In genomic region chr4:184364100-184364921, GRCh38 we compare ENCODE assay signal across 12 cellular contexts.
DNase-seq lines count a peak whose midpoint lies in the region; ATAC-seq and FAIRE-seq lines count a peak whose summit lies in the region.
"Had no signal": no experiment of that assay in that cellular context is flagged by ENCODE, and none has a peak within 500 bp of the region (broad histone marks: within the 10 kb centered on the region; RNA-seq: fewer than 3 reads in every experiment).

No MANE protein-coding gene starts in this region.

- DNase-seq in GM18507 (ENCODE audit: extremely low spot score, insufficient read length, low read depth), result no peak
- DNase-seq in immature natural killer cell, result peak in 2 of 3 donors; percentile 35 to 48
- no peak for DNase-seq in effector CD8-positive, alpha-beta T cell (lab: John Stamatoyannopoulos, UW)
- DNase-seq in naive thymus-derived CD8-positive, alpha-beta T cell, result no peak
- no peak for DNase-seq in SW480 (ENCODE audit: low spot score)
- DNase-seq: amygdala, GDM1, PC-3, T1000 had no signal

- FAIRE-seq in GM18507 (lab: Jason Lieb, UNC), result peak; percentile 99

- peaks cover 0 to 8% (median 0%) of the 10 kb centered on the region in 3 donors for H3K36me3 Mint-ChIP-seq in immature natural killer cell
- H3K36me3 Mint-ChIP-seq in naive thymus-derived CD8-positive, alpha-beta T cell, result peaks cover 0 to 19% (median 4%) of the 10 kb centered on the region in 3 donors

- peaks cover 0 to 2% (median 0%) of the 10 kb centered on the region in 3 donors for H3K27me3 Mint-ChIP-seq in immature natural killer cell (ENCODE audit: low read depth in 3 of 3)
- no peaks in the 10 kb centered on the region for H3K27me3 Mint-ChIP-seq in naive thymus-derived CD8-positive, alpha-beta T cell

- H3K9me3 Mint-ChIP-seq in immature natural killer cell, result no peaks in the 10 kb centered on the region
- no peaks in the 10 kb centered on the region for H3K9me3 Mint-ChIP-seq in naive thymus-derived CD8-positive, alpha-beta T cell

- H3K27ac Mint-ChIP-seq in immature natural killer cell, result peak overlapping the region; percentile 66 to 88 (median 84)
- peak overlapping the region in 2 of 10 donors; percentile 49 to 69 for H3K27ac Mint-ChIP-seq in naive thymus-derived CD8-positive, alpha-beta T cell

- H3K4me1 Mint-ChIP-seq in immature natural killer cell, result peaks cover 47 to 61% of the 10 kb centered on the region in 2 donors
- H3K4me1 Mint-ChIP-seq in naive thymus-derived CD8-positive, alpha-beta T cell, result peaks cover 0 to 22% (median under 1%) of the 10 kb centered on the region in 4 donors

- ATAC-seq in GM21423 (IDR thresholded peaks at IDR 0.05; ENCODE audit: unreplicated experiment) (peak; percentile 84), HG03432 (IDR thresholded peaks at IDR 0.05; ENCODE audit: unreplicated experiment) (peak; percentile 88), HG03039 (IDR thresholded peaks at IDR 0.05; ENCODE audit: unreplicated experiment) (no peak)
- ATAC-seq in naive thymus-derived CD8-positive, alpha-beta T cell, result no peak
- ATAC-seq: PC-3 had no signal

- POLR2A ChIA-PET in naive thymus-derived CD8-positive, alpha-beta T cell (lab: Charles Lee), result no interaction called here

- H3K4me3 Mint-ChIP-seq in immature natural killer cell, result peak overlapping the region; percentile 38 to 79 (median 64)
- no peak overlapping the region for H3K4me3 Mint-ChIP-seq in naive thymus-derived CD8-positive, alpha-beta T cell

Comparison
In these comparisons a context has a peak if more than half of its experiments do, and no peak if none do; other contexts are left out.
1. DNase-seq: peak in immature natural killer cell (2 of 3); none in GM18507 (single experiment), effector CD8-positive, alpha-beta T cell (single experiment), naive thymus-derived CD8-positive, alpha-beta T cell (0 of 10) and SW480 (single experiment).
2. ATAC-seq: peak in GM21423 (single experiment) and HG03432 (single experiment); none in naive thymus-derived CD8-positive, alpha-beta T cell (0 of 2) and HG03039 (single experiment).
3. H3K4me3 Mint-ChIP-seq: peak in immature natural killer cell (5 of 5); none in naive thymus-derived CD8-positive, alpha-beta T cell (0 of 10).